ENCODE assay signal across 1 cellular context in the genomic region with DNA sequence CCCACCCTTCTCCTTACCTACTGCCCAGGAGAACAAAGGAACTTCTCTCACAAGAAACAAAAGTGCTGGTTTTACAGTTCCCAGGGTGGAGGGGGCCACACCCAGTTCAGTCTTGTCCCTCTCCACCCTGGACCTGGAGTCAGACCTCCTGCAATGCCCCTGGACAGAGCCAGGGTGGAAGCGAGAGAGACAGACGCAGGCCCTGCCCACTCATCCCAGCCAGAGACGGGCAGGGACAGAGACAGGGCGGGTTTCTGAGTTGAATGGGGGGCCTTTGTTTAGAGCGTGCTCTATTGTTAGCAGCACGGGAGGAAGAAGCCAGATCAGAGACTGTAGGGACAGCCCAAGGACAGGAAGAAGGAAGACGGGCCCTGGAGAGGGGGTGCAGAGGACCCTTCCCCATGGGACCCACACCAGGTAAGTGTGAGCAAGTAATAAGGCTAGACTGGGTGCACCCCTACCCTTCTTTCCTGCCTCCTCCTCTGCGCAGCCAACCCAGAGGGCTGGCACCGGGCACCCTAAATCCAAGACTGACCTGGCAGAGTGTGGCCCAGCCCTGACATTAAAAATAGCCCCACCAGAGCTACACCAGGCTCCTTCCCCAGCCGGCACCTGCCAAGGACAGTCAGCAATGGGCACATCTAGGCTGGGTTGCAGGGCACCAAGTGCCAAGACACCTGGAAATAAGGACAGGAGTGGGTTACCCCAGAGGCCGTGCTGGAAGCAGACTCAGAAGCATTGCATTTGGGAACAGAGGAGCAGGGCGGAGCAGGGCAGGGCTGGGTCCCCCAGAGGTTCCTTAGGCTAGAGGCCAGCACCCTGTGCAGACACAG.
TF ChIP-seq lines count a peak whose summit lies in the region.

No MANE protein-coding gene starts in this region.

TF ChIP-seq in SK-N-SH, 30 proteins besides CTCF, POLR2A, EP300 and RAD21 (continued from another document):
- TF ChIP-seq MXI1 (IDR thresholded peaks at IDR 0.05; ENCODE audit: low read depth, low read length) (no peak), SMC3 (IDR thresholded peaks at IDR 0.05; ENCODE audit: low read depth, low read length) (no peak), NFIC (IDR thresholded peaks at IDR 0.05; ENCODE audit: borderline replicate concordance) (no peak), TEAD4 (IDR thresholded peaks at IDR 0.05; ENCODE audit: borderline replicate concordance, insufficient read depth) (no peak), CHD2 (IDR thresholded peaks at IDR 0.05; ENCODE audit: low read length, partially characterized antibody) (no peak)
- TF ChIP-seq, protein P1, sequence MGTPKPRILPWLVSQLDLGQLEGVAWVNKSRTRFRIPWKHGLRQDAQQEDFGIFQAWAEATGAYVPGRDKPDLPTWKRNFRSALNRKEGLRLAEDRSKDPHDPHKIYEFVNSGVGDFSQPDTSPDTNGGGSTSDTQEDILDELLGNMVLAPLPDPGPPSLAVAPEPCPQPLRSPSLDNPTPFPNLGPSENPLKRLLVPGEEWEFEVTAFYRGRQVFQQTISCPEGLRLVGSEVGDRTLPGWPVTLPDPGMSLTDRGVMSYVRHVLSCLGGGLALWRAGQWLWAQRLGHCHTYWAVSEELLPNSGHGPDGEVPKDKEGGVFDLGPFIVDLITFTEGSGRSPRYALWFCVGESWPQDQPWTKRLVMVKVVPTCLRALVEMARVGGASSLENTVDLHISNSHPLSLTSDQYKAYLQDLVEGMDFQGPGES (IDR thresholded peaks at IDR 0.05; ENCODE audit: low read depth, low read length): no peak
- TF ChIP-seq, protein P2, sequence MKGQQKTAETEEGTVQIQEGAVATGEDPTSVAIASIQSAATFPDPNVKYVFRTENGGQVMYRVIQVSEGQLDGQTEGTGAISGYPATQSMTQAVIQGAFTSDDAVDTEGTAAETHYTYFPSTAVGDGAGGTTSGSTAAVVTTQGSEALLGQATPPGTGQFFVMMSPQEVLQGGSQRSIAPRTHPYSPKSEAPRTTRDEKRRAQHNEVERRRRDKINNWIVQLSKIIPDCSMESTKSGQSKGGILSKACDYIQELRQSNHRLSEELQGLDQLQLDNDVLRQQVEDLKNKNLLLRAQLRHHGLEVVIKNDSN (IDR thresholded peaks at IDR 0.05; ENCODE audit: borderline replicate concordance, low read depth): no peak
- TF ChIP-seq, protein P3, sequence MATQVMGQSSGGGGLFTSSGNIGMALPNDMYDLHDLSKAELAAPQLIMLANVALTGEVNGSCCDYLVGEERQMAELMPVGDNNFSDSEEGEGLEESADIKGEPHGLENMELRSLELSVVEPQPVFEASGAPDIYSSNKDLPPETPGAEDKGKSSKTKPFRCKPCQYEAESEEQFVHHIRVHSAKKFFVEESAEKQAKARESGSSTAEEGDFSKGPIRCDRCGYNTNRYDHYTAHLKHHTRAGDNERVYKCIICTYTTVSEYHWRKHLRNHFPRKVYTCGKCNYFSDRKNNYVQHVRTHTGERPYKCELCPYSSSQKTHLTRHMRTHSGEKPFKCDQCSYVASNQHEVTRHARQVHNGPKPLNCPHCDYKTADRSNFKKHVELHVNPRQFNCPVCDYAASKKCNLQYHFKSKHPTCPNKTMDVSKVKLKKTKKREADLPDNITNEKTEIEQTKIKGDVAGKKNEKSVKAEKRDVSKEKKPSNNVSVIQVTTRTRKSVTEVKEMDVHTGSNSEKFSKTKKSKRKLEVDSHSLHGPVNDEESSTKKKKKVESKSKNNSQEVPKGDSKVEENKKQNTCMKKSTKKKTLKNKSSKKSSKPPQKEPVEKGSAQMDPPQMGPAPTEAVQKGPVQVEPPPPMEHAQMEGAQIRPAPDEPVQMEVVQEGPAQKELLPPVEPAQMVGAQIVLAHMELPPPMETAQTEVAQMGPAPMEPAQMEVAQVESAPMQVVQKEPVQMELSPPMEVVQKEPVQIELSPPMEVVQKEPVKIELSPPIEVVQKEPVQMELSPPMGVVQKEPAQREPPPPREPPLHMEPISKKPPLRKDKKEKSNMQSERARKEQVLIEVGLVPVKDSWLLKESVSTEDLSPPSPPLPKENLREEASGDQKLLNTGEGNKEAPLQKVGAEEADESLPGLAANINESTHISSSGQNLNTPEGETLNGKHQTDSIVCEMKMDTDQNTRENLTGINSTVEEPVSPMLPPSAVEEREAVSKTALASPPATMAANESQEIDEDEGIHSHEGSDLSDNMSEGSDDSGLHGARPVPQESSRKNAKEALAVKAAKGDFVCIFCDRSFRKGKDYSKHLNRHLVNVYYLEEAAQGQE (IDR thresholded peaks at IDR 0.05; ENCODE audit: low read depth, low read length): no peak
